13 cellular contexts compared by ENCODE assay signal in genomic region chr3:53159415-53160135, GRCh38. TPM values are rescaled to one million over a fixed set of nuclear protein-coding genes. Genes with fewer than 3 reads are reported as not detected.
A peak's percentile ranks its signal among the peaks of the same experiment; 100 is the strongest.
DNase-seq lines count a peak whose midpoint lies in the region; ATAC-seq, FAIRE-seq and TF ChIP-seq lines count a peak whose summit lies in the region.
"Had no signal": no experiment of that assay in that cellular context is flagged by ENCODE, and none has a peak within 500 bp of the region (broad histone marks: within the 10 kb centered on the region; RNA-seq: fewer than 3 reads in every experiment).

No MANE protein-coding gene starts in this region.

- H3K27me3 ChIP-seq in HepG2 (ENCODE audit: control insufficient read depth in 1 of 2, insufficient read depth in 2 of 2, low read length in 2 of 2) (peaks cover 0 to 13% of the 10 kb centered on the region in 2 experiments; a peak in 3 of 5 replicates), subcutaneous abdominal adipose tissue (ENCODE audit: control insufficient read depth in 5 of 5, insufficient read depth in 4 of 5, low read length in 5 of 5) (no peaks in the 10 kb centered on the region)
- H3K27me3 ChIP-seq: BE2C had no signal

- ATAC-seq in activated naive CD4-positive, alpha-beta T cell treated with anti-CD3 and anti-CD28 coated beads, Interleukin-2, amount 50 U/mL, for 72 hours = no peak
- ATAC-seq in T-helper 17 cell (no peak), HepG2 (peak; percentile 79)

- H3K27ac Mint-ChIP-seq in activated naive CD4-positive, alpha-beta T cell treated with anti-CD3 and anti-CD28 coated beads, Interleukin-2, amount 10 ng/mL, durations not matched to agents 7 days and 5 days = no peak overlapping the region
- no peak overlapping the region for H3K27ac Mint-ChIP-seq in activated naive CD4-positive, alpha-beta T cell treated with anti-CD3 and anti-CD28 coated beads, Interleukin-2, amount 50 U/mL, for 72 hours
- H3K27ac Mint-ChIP-seq in T-helper 17 cell = peak overlapping the region; percentile 86

- peaks cover 61% of the 10 kb centered on the region for H3K27me3 Mint-ChIP-seq in activated naive CD4-positive, alpha-beta T cell treated with anti-CD3 and anti-CD28 coated beads, Interleukin-2, amount 10 ng/mL, durations not matched to agents 7 days and 5 days
- peaks cover 9% of the 10 kb centered on the region for H3K27me3 Mint-ChIP-seq in T-helper 17 cell

- no peak for DNase-seq in activated naive CD4-positive, alpha-beta T cell treated with anti-CD3 and anti-CD28 coated beads, Interleukin-2, amount 10 ng/mL, durations not matched to agents 7 days and 5 days
- no peak for DNase-seq in activated naive CD4-positive, alpha-beta T cell treated with anti-CD3 and anti-CD28 coated beads, Interleukin-2, amount 50 U/mL, for 72 hours (ENCODE audit: low spot score in 2 of 2)
- DNase-seq in T-helper 17 cell (no peak), HepG2 (ENCODE audit: low spot score) (peak; percentile 95), NCI-H446 (lab: John Stamatoyannopoulos, UW) (no peak), kidney glomerular epithelial cell (lab: John Stamatoyannopoulos, UW) (no peak), dedifferentiated amniotic fluid mesenchymal stem cell (ENCODE audit: extremely low spot score) (no peak)
- DNase-seq: activated naive CD8-positive, alpha-beta T cell treated with anti-CD3 and anti-CD28 coated beads, Interleukin-2, amount 10 ng/mL, durations not matched to agents 7 days and 5 days; NCI-H748 treated with DMSO at 0.1 percent for 48 hours had no signal

- POLR2A ChIA-PET in HepG2 (lab: Yijun Ruan, JAX) = interaction anchor here (0.7 to 3.8 kb wide), 16 partner anchors 8 to 688 kb away, joined by 3 to 137 read pairs (median 4); partner anchors contain the start of genes DCP1A and RFT1

- H3K9me3 Mint-ChIP-seq in activated naive CD4-positive, alpha-beta T cell treated with anti-CD3 and anti-CD28 coated beads, Interleukin-2, amount 10 ng/mL, durations not matched to agents 7 days and 5 days = no peaks in the 10 kb centered on the region
- no peaks in the 10 kb centered on the region for H3K9me3 Mint-ChIP-seq in activated naive CD4-positive, alpha-beta T cell treated with anti-CD3 and anti-CD28 coated beads, Interleukin-2, amount 50 U/mL, for 72 hours
- H3K9me3 Mint-ChIP-seq: activated naive CD8-positive, alpha-beta T cell treated with anti-CD3 and anti-CD28 coated beads, Interleukin-2, amount 10 ng/mL, durations not matched to agents 7 days and 5 days; T-helper 2 cell treated with Interferon-gamma antibody and Interleukin-4, amounts not matched to agents 5 μg/mL and 100 μg/mL, for 36 hours had no signal

- TF ChIP-seq POLR2A in HepG2 (IDR thresholded peaks at IDR 0.05; ENCODE audit: insufficient read depth in 1 of 2, low read depth in 2 of 2, low read length in 2 of 2) = 0 out of 4 replicates have a peak, but pooled peaks of 1 of the 2 experiments have one; percentile 37

- H3K4me1 Mint-ChIP-seq in activated naive CD4-positive, alpha-beta T cell treated with anti-CD3 and anti-CD28 coated beads, Interleukin-2, amount 10 ng/mL, durations not matched to agents 7 days and 5 days = peaks cover 17% of the 10 kb centered on the region
- H3K4me1 Mint-ChIP-seq in T-helper 17 cell = peaks cover 24% of the 10 kb centered on the region

- BruUV-seq in HepG2 (replicated peaks; lab: Mats Ljungman, UMichigan) = no TSS peak

- peak; percentile 100 for FAIRE-seq in HepG2 (lab: Jason Lieb, UNC)
- FAIRE-seq: H54 had no signal

- peak; percentile 37 for TF ChIP-seq CTCF in HepG2 (CRISPR knock-in tag; IDR thresholded peaks at IDR 0.05)

- no peak; the same call in 1 of the 2 replicates for TF ChIP-seq RAD21 in HepG2 (CRISPR knock-in tag; IDR thresholded peaks at IDR 0.05)

- H3K9ac ChIP-seq in HepG2 (ENCODE audit: insufficient read depth, low read depth, low read length) = peak overlapping the region; percentile 74
- peak overlapping the region in 4 of 5 donors; percentile 68 to 77 (median 71) for H3K9ac ChIP-seq in subcutaneous abdominal adipose tissue (ENCODE audit: low read length in 5 of 5)

- H3K4me2 ChIP-seq in HepG2 (ENCODE audit: low read depth, low read length) = peak overlapping the region; percentile 88

- 0% methylated on average over 7 of the region's 7 CpGs for WGBS in HepG2 (ENCODE audit: low lambda C conversion rate)

- no peaks in the 10 kb centered on the region for H3K36me3 ChIP-seq in HepG2 (replicated peaks in 1 of 2; ENCODE audit: control insufficient read depth in 1 of 2, insufficient read depth in 2 of 2, low read length in 2 of 2)
- peaks cover 0 to under 1% (median 0%) of the 10 kb centered on the region in 5 donors for H3K36me3 ChIP-seq in subcutaneous abdominal adipose tissue (ENCODE audit: control insufficient read depth in 5 of 5, insufficient read depth in 5 of 5, low read length in 5 of 5)
- H3K36me3 ChIP-seq: BE2C had no signal

- CTCF ChIA-PET in activated naive CD4-positive, alpha-beta T cell treated with anti-CD3 and anti-CD28 coated beads, Interleukin-2, amount 10 ng/mL, durations not matched to agents 7 days and 5 days (lab: Charles Lee) = interaction anchor here (0.5 to 1.8 kb wide), 4 partner anchors 9 to 190 kb away, joined by 3 to 6 read pairs (median 5); no protein-coding TSS in a partner anchor
- CTCF ChIA-PET in HepG2 (lab: Yijun Ruan, JAX; ENCODE audit: low intra/inter-chr PET ratio, low total read pairs) = interaction anchor here (2.2 kb wide), 1 partner anchor 25 kb away, joined by 7 read pairs; no protein-coding TSS in a partner anchor

- H3K36me3 Mint-ChIP-seq in activated naive CD4-positive, alpha-beta T cell treated with anti-CD3 and anti-CD28 coated beads, Interleukin-2, amount 10 ng/mL, durations not matched to agents 7 days and 5 days = no peaks in the 10 kb centered on the region
- H3K36me3 Mint-ChIP-seq in activated naive CD4-positive, alpha-beta T cell treated with anti-CD3 and anti-CD28 coated beads, Interleukin-2, amount 50 U/mL, for 72 hours = no peaks in the 10 kb centered on the region
- no peaks in the 10 kb centered on the region for H3K36me3 Mint-ChIP-seq in T-helper 17 cell (ENCODE audit: low read depth)
- H3K36me3 Mint-ChIP-seq: activated naive CD8-positive, alpha-beta T cell treated with anti-CD3 and anti-CD28 coated beads, Interleukin-2, amount 10 ng/mL, durations not matched to agents 7 days and 5 days had no signal

- H3K9me3 ChIP-seq in T-helper 17 cell (ENCODE audit: control insufficient read depth, low read length, poor library complexity, severe bottlenecking) (no peaks in the 10 kb centered on the region), HepG2 (ENCODE audit: low read length) (no peaks in the 10 kb centered on the region), subcutaneous abdominal adipose tissue (ENCODE audit: control insufficient read depth in 5 of 5, low read length in 5 of 5) (no peaks in the 10 kb centered on the region)
- H3K9me3 ChIP-seq: BE2C had no signal

- peak overlapping the region; percentile 87 to 97 (median 94); a peak in 5 of 6 replicates for H3K4me3 ChIP-seq in HepG2 (replicated peaks in 1 of 3; ENCODE audit: insufficient read depth in 1 of 3, low read depth in 2 of 3, low read length in 3 of 3)
- H3K4me3 ChIP-seq in subcutaneous abdominal adipose tissue (ENCODE audit: low read depth in 1 of 5, low read length in 5 of 5) = peak overlapping the region in 2 of 5 donors; percentile 4 to 86

- H3K27ac ChIP-seq in HepG2 (ENCODE audit: extremely low read length, insufficient read depth, low read length) (peak overlapping the region; percentile 70), subcutaneous abdominal adipose tissue (ENCODE audit: low read depth, low read length) (peak overlapping the region; percentile 90)

- in situ Hi-C loops in HepG2 (cut with HindIII; ENCODE audit: extremely low pct_ligation_motif_present, low pct_unique_long_range_greater_than_20kb) = no loop called here

- no peak overlapping the region for H2AFZ ChIP-seq in HepG2 (ENCODE audit: low read length)

- H3K4me1 ChIP-seq in HepG2 (ENCODE audit: insufficient read depth, low read length) (peaks cover 63% of the 10 kb centered on the region), subcutaneous abdominal adipose tissue (ENCODE audit: control insufficient read depth in 5 of 5, insufficient read depth in 5 of 5, low read length in 5 of 5) (peaks cover 22 to 83% (median 72%) of the 10 kb centered on the region in 5 donors)
- H3K4me1 ChIP-seq: BE2C had no signal

- H3K4me3 Mint-ChIP-seq in activated naive CD4-positive, alpha-beta T cell treated with anti-CD3 and anti-CD28 coated beads, Interleukin-2, amount 10 ng/mL, durations not matched to agents 7 days and 5 days = peak overlapping the region; percentile 79
- H3K4me3 Mint-ChIP-seq in T-helper 17 cell = peak overlapping the region; percentile 93

- peaks cover 3% of the 10 kb centered on the region for H4K20me1 ChIP-seq in HepG2 (ENCODE audit: insufficient read depth, low read length)

- intact Hi-C loops in HepG2 (cut with micrococcal nuclease; ENCODE audit: unreplicated experiment) = loop anchor here (1.0 kb wide), 1 partner anchor 10 kb away; no protein-coding TSS in a partner anchor

- H3K79me2 ChIP-seq in HepG2 (ENCODE audit: insufficient read depth, low read length) = peaks cover 19% of the 10 kb centered on the region

- peak in 1 of 2 experiments; percentile 68; a peak in 2 of 4 replicates for TF ChIP-seq EP300 in HepG2 (IDR thresholded peaks at IDR 0.05; ENCODE audit: low read depth in 2 of 2, low read length in 2 of 2)
- TF ChIP-seq EP300 in HepG2 (CRISPR knock-in tag; IDR thresholded peaks at IDR 0.05; ENCODE audit: borderline replicate concordance) = no peak

RNA-seq across cellular contexts. Expression of gene PRKCD, which starts 1.4 kb away (rescaled TPM):
- 10 to 100 TPM in 1 of 2 donors, 1 to 10 TPM in 1; 3.4 to 22.5 TPM for total RNA-seq in activated naive CD4-positive, alpha-beta T cell treated with anti-CD3 and anti-CD28 coated beads, Interleukin-2, amount 50 U/mL, for 72 hours
- total RNA-seq in T-helper 17 cell (10 to 100 TPM; 27.3 to 35.0 TPM), HepG2 (2016; rRNA removed; fragmentation: Illumina TruSeq; extraction: Trizol) (1.6 and 4.3 TPM in 2 replicates)
- 0.79 and 1.0 TPM in 2 replicates for total RNA-seq in HepG2 (2016; cell fraction: cytosol; rRNA removed; fragmentation: Illumina TruSeq; extraction: Trizol; ENCODE audit: low read depth)
- total RNA-seq in HepG2 (2016; cell fraction: insoluble cytoplasmic fraction; rRNA removed; fragmentation: Illumina TruSeq; extraction: Trizol) = 1.7 and 3.8 TPM in 2 replicates
- total RNA-seq in HepG2 (2016; cell fraction: membrane; rRNA removed; fragmentation: Illumina TruSeq; extraction: Trizol) = 2.3 and 2.6 TPM in 2 replicates
- total RNA-seq in HepG2 (2016; cell fraction: nucleus; rRNA removed; fragmentation: Illumina TruSeq; extraction: Trizol) = 4.3 and 4.4 TPM in 2 replicates
- polyA plus RNA-seq in HepG2 (2011; rRNA removed) = 40.7 and 47.7 TPM in 2 replicates
- polyA plus RNA-seq in HepG2 (2011; cell fraction: cytosol; rRNA removed) = 43.8 and 46.4 TPM in 2 replicates
- 49.0 and 56.6 TPM in 2 replicates for polyA plus RNA-seq in HepG2 (2011; cell fraction: nucleus; rRNA removed)
- polyA plus RNA-seq in HepG2 (2012) = 26.9 and 29.1 TPM in 2 replicates
- 4.3 and 5.2 TPM in 2 replicates for polyA plus RNA-seq in HepG2 (2016; cell fraction: cytosol; fragmentation: Illumina TruSeq; extraction: Trizol; ENCODE audit: low read depth)
- polyA plus RNA-seq in HepG2 (2016; cell fraction: insoluble cytoplasmic fraction; fragmentation: Illumina TruSeq; extraction: Trizol; ENCODE audit: low read depth) = 19.3 and 22.7 TPM in 2 replicates
- 3.2 and 3.3 TPM in 2 replicates for polyA plus RNA-seq in HepG2 (2016; cell fraction: membrane; fragmentation: Illumina TruSeq; extraction: Trizol; ENCODE audit: low read depth)
- 26.1 and 26.5 TPM in 2 replicates for polyA plus RNA-seq in HepG2 (2016; cell fraction: nucleus; fragmentation: Illumina TruSeq; extraction: Trizol; ENCODE audit: insufficient read depth, low read depth)
- 30.4 and 51.6 TPM in 2 replicates for polyA minus RNA-seq in HepG2 (2011; rRNA and poly(A)+ RNA removed; ENCODE audit: low replicate concordance)
- polyA minus RNA-seq in HepG2 (2011; cell fraction: cytosol; rRNA and poly(A)+ RNA removed) = 17.5 and 20.8 TPM in 2 replicates
- 17.8 and 23.6 TPM in 2 replicates for polyA minus RNA-seq in HepG2 (2011; cell fraction: nucleus; rRNA and poly(A)+ RNA removed)

RNA-seq across cellular contexts. Expression of gene RFT1, which starts 29.3 kb away (rescaled TPM):
- total RNA-seq in activated naive CD4-positive, alpha-beta T cell treated with anti-CD3 and anti-CD28 coated beads, Interleukin-2, amount 50 U/mL, for 72 hours = 10 to 100 TPM; 19.5 to 38.3 TPM
- total RNA-seq in T-helper 17 cell (10 to 100 TPM; 11.9 to 12.2 TPM), HepG2 (2016; rRNA removed; fragmentation: Illumina TruSeq; extraction: Trizol) (25.7 and 37.0 TPM in 2 replicates)
- 4.3 and 5.1 TPM in 2 replicates for total RNA-seq in HepG2 (2016; cell fraction: cytosol; rRNA removed; fragmentation: Illumina TruSeq; extraction: Trizol; ENCODE audit: low read depth)
- total RNA-seq in HepG2 (2016; cell fraction: insoluble cytoplasmic fraction; rRNA removed; fragmentation: Illumina TruSeq; extraction: Trizol) = 25.2 and 37.3 TPM in 2 replicates
- total RNA-seq in HepG2 (2016; cell fraction: membrane; rRNA removed; fragmentation: Illumina TruSeq; extraction: Trizol) = 14.7 and 16.2 TPM in 2 replicates
- 30.4 and 35.0 TPM in 2 replicates for total RNA-seq in HepG2 (2016; cell fraction: nucleus; rRNA removed; fragmentation: Illumina TruSeq; extraction: Trizol)
- 21.0 and 23.2 TPM in 2 replicates for polyA plus RNA-seq in HepG2 (2011; rRNA removed)
- polyA plus RNA-seq in HepG2 (2011; cell fraction: cytosol; rRNA removed) = 21.9 and 27.5 TPM in 2 replicates
- 11.4 TPM in 2 replicates for polyA plus RNA-seq in HepG2 (2011; cell fraction: nucleus; rRNA removed)
- polyA plus RNA-seq in HepG2 (2012) = 13.7 and 19.5 TPM in 2 replicates
- polyA plus RNA-seq in HepG2 (2016; cell fraction: cytosol; fragmentation: Illumina TruSeq; extraction: Trizol; ENCODE audit: low read depth) = 5.2 and 6.1 TPM in 2 replicates
- 20.1 and 21.3 TPM in 2 replicates for polyA plus RNA-seq in HepG2 (2016; cell fraction: insoluble cytoplasmic fraction; fragmentation: Illumina TruSeq; extraction: Trizol; ENCODE audit: low read depth)
- polyA plus RNA-seq in HepG2 (2016; cell fraction: membrane; fragmentation: Illumina TruSeq; extraction: Trizol; ENCODE audit: low read depth) = 10.2 and 12.2 TPM in 2 replicates
- 32.4 and 36.2 TPM in 2 replicates for polyA plus RNA-seq in HepG2 (2016; cell fraction: nucleus; fragmentation: Illumina TruSeq; extraction: Trizol; ENCODE audit: insufficient read depth, low read depth)
- 79.7 and 80.7 TPM in 2 replicates for polyA minus RNA-seq in HepG2 (2011; rRNA and poly(A)+ RNA removed; ENCODE audit: low replicate concordance)
- polyA minus RNA-seq in HepG2 (2011; cell fraction: cytosol; rRNA and poly(A)+ RNA removed) = 17.0 and 17.7 TPM in 2 replicates
- 15.6 and 15.8 TPM in 2 replicates for polyA minus RNA-seq in HepG2 (2011; cell fraction: nucleus; rRNA and poly(A)+ RNA removed)
